Comparison of ENCODE assay signal across 8 cellular contexts in genomic region chr9:37903831-37904646, GRCh38. TPM values are rescaled to one million over a fixed set of nuclear protein-coding genes. Genes with fewer than 3 reads are reported as not detected.
DNase-seq lines count a peak whose midpoint lies in the region; TF ChIP-seq lines count a peak whose summit lies in the region.

Gene SLC25A51 (minus strand): TSS chr9:37904127. CDS start chr9:37888550, 15,577 bp downstream.

- H2AFZ ChIP-seq in H9 (ENCODE audit: low read length) = peak within 1 kb of the TSS; percentile 66

- no peak within 1 kb of the TSS for H4K8ac ChIP-seq in H9 (replicated peaks; ENCODE audit: insufficient read length, low read depth, low read length)

- H2BK5ac ChIP-seq in H9 (ENCODE audit: insufficient read length, low read length) = no peak within 1 kb of the TSS

- no peaks in the 10 kb centered on the region for H3K9me3 ChIP-seq in H9 (ENCODE audit: control insufficient read depth, low read depth, low read length)

- H3K14ac ChIP-seq in H9 (ENCODE audit: insufficient read depth, low read length) = peak within 1 kb of the TSS; percentile 67

- no peaks in the 10 kb centered on the region for H3K27me3 ChIP-seq in H9 (ENCODE audit: insufficient read depth, low read length)

- peaks cover 4% of the 10 kb centered on the region; the same call in 1 of the 2 replicates for H3K4me1 ChIP-seq in H9 (ENCODE audit: insufficient read depth, low read length)

- peak within 1 kb of the TSS; percentile 71 for H3K9ac ChIP-seq in H9 (ENCODE audit: extremely low read depth, insufficient read length, low read length)

- H3K79me1 ChIP-seq in H9 (ENCODE audit: insufficient read depth, low read depth, low read length, poor library complexity, severe bottlenecking) = no peaks in the 10 kb centered on the region

- H3K4me2 ChIP-seq in H9 (ENCODE audit: insufficient read depth, insufficient read length, low read length) = peak within 1 kb of the TSS; percentile 93

- H3K4me1 Mint-ChIP-seq in H9 = peaks cover 18 to 19% of the 10 kb centered on the region in 2 experiments
- H3K4me1 Mint-ChIP-seq in neural crest cell = peaks cover 23% of the 10 kb centered on the region

- peak within 1 kb of the TSS; percentile 78 for H3K4me3 ChIP-seq in fibroblast of villous mesenchyme (ENCODE audit: low read depth, low read length)

- H3K27ac ChIP-seq in H9 (ENCODE audit: insufficient read length, low read depth, low read length) = no peak within 1 kb of the TSS

- H3K56ac ChIP-seq in H9 (ENCODE audit: insufficient read length, low read depth, low read length) = no peak within 1 kb of the TSS

- no peak within 1 kb of the TSS for H2AK5ac ChIP-seq in H9 (ENCODE audit: insufficient read length, low read length)

- H2BK20ac ChIP-seq in H9 (ENCODE audit: low read depth, low read length, poor library complexity, severe bottlenecking) = no peak within 1 kb of the TSS

- H4K20me1 ChIP-seq in H9 (ENCODE audit: control insufficient read depth, insufficient read depth, insufficient read length) = no peaks in the 10 kb centered on the region

- no peak within 1 kb of the TSS for H3K4ac ChIP-seq in H9 (ENCODE audit: low read depth, low read length)

- H3K27me3 Mint-ChIP-seq in H9 (ENCODE audit: low read depth) = peaks cover 27% of the 10 kb centered on the region
- peaks cover 12% of the 10 kb centered on the region for H3K27me3 Mint-ChIP-seq in neural crest cell (ENCODE audit: low read depth)

- H3K36me3 Mint-ChIP-seq in H9 (ENCODE audit: insufficient read depth in 1 of 3, low read depth in 3 of 3) = peaks cover 3 to 4% (median 3%) of the 10 kb centered on the region in 3 experiments; a peak in 5 of 7 replicates
- H3K36me3 Mint-ChIP-seq in neural crest cell (ENCODE audit: low read depth) = no peaks in the 10 kb centered on the region

- no peak within 1 kb of the TSS for H2BK15ac ChIP-seq in H9 (ENCODE audit: low read depth, low read length)

- no peaks in the 10 kb centered on the region; the same call in 1 of the 2 replicates for H3K79me2 ChIP-seq in H9 (ENCODE audit: insufficient read depth, low read length)

- H2BK12ac ChIP-seq in H9 (ENCODE audit: insufficient read length, low read depth, low read length) = no peak within 1 kb of the TSS

- peak within 1 kb of the TSS in 2 of 3 experiments; percentile 4 to 38; a peak in 4 of 7 replicates for H3K27ac Mint-ChIP-seq in H9
- H3K27ac Mint-ChIP-seq in neural crest cell (ENCODE audit: unreplicated experiment) = peak within 1 kb of the TSS; percentile 96

- H4K5ac ChIP-seq in H9 (ENCODE audit: insufficient read length, low read depth, low read length) = no peak within 1 kb of the TSS

- peak; percentile 90 for DNase-seq in GDM1 (lab: John Stamatoyannopoulos, UW)
- DNase-seq in H9 = peak; percentile 95
- DNase-seq in M059J (ENCODE audit: low read depth) = peak; percentile 88
- DNase-seq in SHP77 (lab: John Stamatoyannopoulos, UW) = peak; percentile 67 to 71
- peak; percentile 98 for DNase-seq in activated effector memory CD4-positive, alpha-beta T cell treated with anti-CD3 and anti-CD28 coated beads, Interleukin-2, amount 50 U/mL, for 16 hours
- DNase-seq in fibroblast of villous mesenchyme (ENCODE audit: low read depth) = peak; percentile 93
- DNase-seq in neural crest cell (ENCODE audit: low read depth, low spot score) = peak; percentile 98
- DNase-seq in stromal cell of bone marrow (ENCODE audit: low read depth) = peak; percentile 82

- H3K23ac ChIP-seq in H9 (ENCODE audit: insufficient read length, low read depth, low read length) = no peak within 1 kb of the TSS

- no peaks in the 10 kb centered on the region for H3K9me3 Mint-ChIP-seq in H9
- H3K9me3 Mint-ChIP-seq in neural crest cell = no peaks in the 10 kb centered on the region

- peaks cover 15% of the 10 kb centered on the region for H3K23me2 ChIP-seq in H9 (ENCODE audit: insufficient read length, low read depth, low read length, poor library complexity, severe bottlenecking)

- H3T11ph ChIP-seq in H9 (ENCODE audit: low read length) = no peak within 1 kb of the TSS

- no peak within 1 kb of the TSS for H4K91ac ChIP-seq in H9 (ENCODE audit: insufficient read length, low read depth, low read length)

- H3K18ac ChIP-seq in H9 (ENCODE audit: insufficient read length, low read depth, low read length) = no peak within 1 kb of the TSS

- TF ChIP-seq CTCF in H9 (conservative IDR thresholded peaks at IDR 0.05) (peak; percentile 91), fibroblast of villous mesenchyme (IDR thresholded peaks at IDR 0.05; ENCODE audit: insufficient read depth, low read depth, low read length) (peak; percentile 84), neural crest cell (conservative IDR thresholded peaks at IDR 0.05) (peak; percentile 92)

- no peak within 1 kb of the TSS for H2BK120ac ChIP-seq in H9 (ENCODE audit: low read depth, low read length, poor library complexity, severe bottlenecking)

- peak within 1 kb of the TSS; percentile 78 to 92 for H3K4me3 Mint-ChIP-seq in H9
- H3K4me3 Mint-ChIP-seq in neural crest cell = peak within 1 kb of the TSS; percentile 93

- no CpG with 5 or more reads among the region's 78 CpGs for WGBS in H9 (ENCODE audit: extremely low coverage, insufficient read length, low lambda C conversion rate)

RNA-seq across cellular contexts. Expression of gene SLC25A51, which starts in this region (rescaled TPM):
- total RNA-seq in H9 (2021) (12.4 and 12.9 TPM in 2 replicates), fibroblast of villous mesenchyme (76.3 and 103 TPM in 2 replicates), neural crest cell (32.5 and 33.0 TPM in 2 replicates)
- 40.4 and 44.2 TPM in 2 replicates for total RNA-seq in M059J (2014; rRNA removed; shearing (Covaris generic))
